In the genomic region with DNA sequence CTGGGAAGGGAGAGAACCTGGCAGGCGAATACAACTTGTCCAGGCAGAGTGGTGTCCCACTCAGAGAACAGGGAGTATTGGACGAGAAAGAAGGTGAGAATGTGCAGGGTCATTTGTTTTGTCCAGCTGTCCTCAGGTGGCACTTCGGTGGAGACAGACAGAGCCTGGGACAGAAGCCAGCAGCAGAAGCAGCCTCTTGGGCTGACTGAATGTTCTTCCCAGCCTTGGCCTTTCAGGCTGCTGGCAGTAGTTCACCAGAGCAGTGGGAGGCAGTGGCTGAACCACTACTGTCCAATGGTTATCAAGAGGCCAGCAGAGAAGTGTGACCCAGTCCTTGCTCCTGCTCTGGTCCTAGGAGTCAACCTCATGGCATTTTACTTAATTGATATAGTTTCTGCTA, we compare ENCODE assay signal across 15 cellular contexts.
"Had no signal": no experiment of that assay in that cellular context is flagged by ENCODE, and none has a peak within 500 bp of the region (broad histone marks: within the 10 kb centered on the region; RNA-seq: fewer than 3 reads in every experiment).

No MANE protein-coding gene starts in this region.

- ATAC-seq: esophagus mucosa; left lung; mucosa of descending colon; naive thymus-derived CD8-positive, alpha-beta T cell; stimulated activated effector memory CD8-positive, alpha-beta T cell treated with anti-CD3 and anti-CD28 coated beads, Interleukin-12 subunit alpha, Interleukin-12 subunit beta, amount 100 ng/mL, for 72 hours had no signal

- H3K4me1 ChIP-seq: left lung, transverse colon had no signal

- H3K4me3 ChIP-seq: heart right ventricle, left lung, mucosa of descending colon, transverse colon had no signal

- DNase-seq: effector memory CD4-positive, alpha-beta T cell; islet precursor cell; left lung; mucosa of descending colon; naive thymus-derived CD8-positive, alpha-beta T cell; posterior cingulate gyrus; small intestine; stimulated activated CD4-positive, alpha-beta T cell treated with anti-CD3 and anti-CD28 coated beads, Interleukin-12 subunit alpha, Interleukin-12 subunit beta, amount 100 ng/mL, for 4 hours; stimulated activated CD4-positive, alpha-beta T cell treated with anti-CD3 and anti-CD28 coated beads, Interleukin-2, amount 100 ng/mL, for 48 hours; stimulated activated CD8-positive, alpha-beta memory T cell treated with anti-CD3 and anti-CD28 coated beads, Interleukin-4, amount 100 ng/mL, for 48 hours; transverse colon had no signal

- H3K9me3 ChIP-seq: heart right ventricle, left lung, mucosa of descending colon, neutrophil, transverse colon had no signal

- H3K27me3 ChIP-seq: transverse colon had no signal

- H3K36me3 ChIP-seq: heart right ventricle, left lung, neutrophil, transverse colon had no signal

- H3K27ac ChIP-seq: heart right ventricle, left lung, neutrophil, transverse colon had no signal
